Comparison of ENCODE assay signal across 35 cellular contexts in genomic region chr20:23596856-23597255, GRCh38. TPM values are rescaled to one million over a fixed set of nuclear protein-coding genes. Genes with fewer than 3 reads are reported as not detected.
A peak's percentile ranks its signal among the peaks of the same experiment; 100 is the strongest.
DNase-seq lines count a peak whose midpoint lies in the region; ATAC-seq and TF ChIP-seq lines count a peak whose summit lies in the region.
"Had no signal": no experiment of that assay in that cellular context is flagged by ENCODE, and none has a peak within 500 bp of the region (broad histone marks: within the 10 kb centered on the region; RNA-seq: fewer than 3 reads in every experiment).

No MANE protein-coding gene starts in this region.

- TF ChIP-seq CTCF in NB4 (IDR thresholded peaks at IDR 0.05; ENCODE audit: low read depth, low read length), result no peak
- no peak for TF ChIP-seq CTCF in esophagus squamous epithelium (IDR thresholded peaks at IDR 0.05)

- H3K4me3 ChIP-seq in NB4 (ENCODE audit: low read depth, low read length) (no peak overlapping the region), adipocyte (ENCODE audit: low read length) (no peak overlapping the region), esophagus squamous epithelium (no peak overlapping the region)
- H3K4me3 ChIP-seq: coronary artery, heart left ventricle, MG63, PC-9, prostate gland had no signal

- H3K27me3 ChIP-seq in adipocyte (replicated peaks; ENCODE audit: control insufficient read depth, insufficient read depth, low read length) (no peaks in the 10 kb centered on the region), esophagus squamous epithelium (no peaks in the 10 kb centered on the region)
- H3K27me3 ChIP-seq: heart left ventricle, MG63 had no signal

- H3K27ac Mint-ChIP-seq in stimulated activated memory B cell treated with anti-CD40 and anti-IgM and Interleukin-4, amounts not matched to agents 10 μg/mL and 1 μg/mL and 100 μg/mL, for 72 hours, result no peak overlapping the region
- H3K27ac Mint-ChIP-seq: activated CD8-positive, alpha-beta T cell treated with anti-CD3 and anti-CD28 coated beads, Interleukin-2, amount 10 ng/mL, durations not matched to agents 7 days and 5 days; activated T-helper 2 cell treated with anti-CD3 and anti-CD28 coated beads, Interferon-gamma antibody, Interleukin-2, Interleukin-4, amounts not matched to agents 10 μg/mL and 5 μg/mL and 100 μg/mL, durations not matched to agents 14 hours and 24 hours and 36 hours; mesothelial cell of epicardium; naive B cell; stimulated activated naive B cell treated with anti-CD40 and anti-IgM and Interleukin-4, amounts not matched to agents 10 μg/mL and 1 μg/mL and 100 μg/mL, for 72 hours had no signal

- H3K9me3 Mint-ChIP-seq in stimulated activated memory B cell treated with anti-CD40 and anti-IgM and Interleukin-4, amounts not matched to agents 10 μg/mL and 1 μg/mL and 100 μg/mL, for 72 hours, result no peaks in the 10 kb centered on the region
- H3K9me3 Mint-ChIP-seq: activated T-helper 2 cell treated with anti-CD3 and anti-CD28 coated beads, Interferon-gamma antibody, Interleukin-2, Interleukin-4, amounts not matched to agents 10 μg/mL and 5 μg/mL and 100 μg/mL, durations not matched to agents 14 hours and 24 hours and 36 hours; mesothelial cell of epicardium; naive B cell; stimulated activated naive B cell treated with anti-CD40 and anti-IgM and Interleukin-4, amounts not matched to agents 10 μg/mL and 1 μg/mL and 100 μg/mL, for 72 hours had no signal

- H3K4me1 Mint-ChIP-seq in stimulated activated memory B cell treated with anti-CD40 and anti-IgM and Interleukin-4, amounts not matched to agents 10 μg/mL and 1 μg/mL and 100 μg/mL, for 72 hours, result no peaks in the 10 kb centered on the region
- H3K4me1 Mint-ChIP-seq: mesothelial cell of epicardium; naive B cell; stimulated activated naive B cell treated with anti-CD40 and anti-IgM and Interleukin-4, amounts not matched to agents 10 μg/mL and 1 μg/mL and 100 μg/mL, for 72 hours had no signal

- intact Hi-C loops in esophagus squamous epithelium (cut with DNase I), result no loop called here

- no peak for ATAC-seq in stimulated activated memory B cell treated with anti-CD40 and anti-IgM and Interleukin-4, amounts not matched to agents 10 μg/mL and 1 μg/mL and 100 μg/mL, for 72 hours
- ATAC-seq: activated CD8-positive, alpha-beta T cell treated with anti-CD3 and anti-CD28 coated beads, Interleukin-2, amount 10 ng/mL, durations not matched to agents 7 days and 5 days; heart left ventricle; stimulated activated naive B cell treated with anti-CD40 and anti-IgM and Interleukin-4, amounts not matched to agents 10 μg/mL and 1 μg/mL and 100 μg/mL, for 72 hours had no signal

- H3K9me3 ChIP-seq in adipocyte (ENCODE audit: control insufficient read depth, low read length) (no peaks in the 10 kb centered on the region), esophagus squamous epithelium (no peaks in the 10 kb centered on the region)
- H3K9me3 ChIP-seq: Caco-2, heart left ventricle, MG63, prostate gland had no signal

- no peak overlapping the region for H3K9ac ChIP-seq in adipocyte (ENCODE audit: low read length)

- H3K36me3 Mint-ChIP-seq in stimulated activated memory B cell treated with anti-CD40 and anti-IgM and Interleukin-4, amounts not matched to agents 10 μg/mL and 1 μg/mL and 100 μg/mL, for 72 hours, result no peaks in the 10 kb centered on the region
- H3K36me3 Mint-ChIP-seq: mesothelial cell of epicardium; naive B cell; stimulated activated naive B cell treated with anti-CD40 and anti-IgM and Interleukin-4, amounts not matched to agents 10 μg/mL and 1 μg/mL and 100 μg/mL, for 72 hours had no signal

- peak; percentile 5 to 11 for DNase-seq in AML-193 (lab: John Stamatoyannopoulos, UW)
- DNase-seq in NB4 (ENCODE audit: low read depth), result peak; percentile 74
- DNase-seq in adipocyte (ENCODE audit: low read depth), result peak; percentile 12
- peak; percentile 31 for DNase-seq in foreskin melanocyte
- no peak for DNase-seq in esophagus squamous epithelium (lab: John Stamatoyannopoulos, UW)
- DNase-seq in NCI-H524 treated with DMSO at 0.1 percent for 48 hours (lab: John Stamatoyannopoulos, UW), result no peak
- no peak for DNase-seq in cortex of kidney (lab: John Stamatoyannopoulos, UW)
- DNase-seq: activated CD8-positive, alpha-beta T cell treated with anti-CD3 and anti-CD28 coated beads, Interleukin-2, amount 10 ng/mL, durations not matched to agents 7 days and 5 days; activated naive CD4-positive, alpha-beta T cell treated with anti-CD3 and anti-CD28 coated beads, Interleukin-2, amount 50 U/mL, for 16 hours; Caco-2; effector memory CD4-positive, alpha-beta T cell; foreskin fibroblast; heart left ventricle; kidney; MG63; naive B cell; NCI-H146; NCI-H2107; NCI-H446; Right ventricle myocardium superior; stimulated activated CD4-positive, alpha-beta T cell treated with anti-CD3 and anti-CD28 coated beads, Interleukin-15, amount 100 ng/mL, for 24 hours; stimulated activated naive B cell treated with anti-CD40 and anti-IgM and Interleukin-4, amounts not matched to agents 10 μg/mL and 1 μg/mL and 100 μg/mL, for 72 hours; substantia nigra; trophoblast cell had no signal

- H3K4me3 Mint-ChIP-seq in stimulated activated memory B cell treated with anti-CD40 and anti-IgM and Interleukin-4, amounts not matched to agents 10 μg/mL and 1 μg/mL and 100 μg/mL, for 72 hours, result no peak overlapping the region
- H3K4me3 Mint-ChIP-seq: activated CD8-positive, alpha-beta T cell treated with anti-CD3 and anti-CD28 coated beads, Interleukin-2, amount 10 ng/mL, durations not matched to agents 7 days and 5 days; mesothelial cell of epicardium; naive B cell; stimulated activated naive B cell treated with anti-CD40 and anti-IgM and Interleukin-4, amounts not matched to agents 10 μg/mL and 1 μg/mL and 100 μg/mL, for 72 hours had no signal

- H3K27ac ChIP-seq in esophagus squamous epithelium, result no peak overlapping the region
- H3K27ac ChIP-seq: C4-2B, coronary artery, epithelial cell of prostate, heart left ventricle, PC-9, prostate gland had no signal

- H3K4me1 ChIP-seq in adipocyte (ENCODE audit: control insufficient read depth, insufficient read depth, low read length) (peaks cover 4% of the 10 kb centered on the region), esophagus squamous epithelium (no peaks in the 10 kb centered on the region)
- H3K4me1 ChIP-seq: Caco-2, heart left ventricle, prostate gland had no signal

- TF ChIP-seq POLR2A in NB4 (IDR thresholded peaks at IDR 0.05; ENCODE audit: extremely low read depth, insufficient read length) (no peak), esophagus squamous epithelium (IDR thresholded peaks at IDR 0.05) (no peak)

- WGBS in esophagus squamous epithelium, 2 donors, result 10% methylated on average over 1 of the region's 1 CpG

- H3K27me3 Mint-ChIP-seq in stimulated activated memory B cell treated with anti-CD40 and anti-IgM and Interleukin-4, amounts not matched to agents 10 μg/mL and 1 μg/mL and 100 μg/mL, for 72 hours, result no peaks in the 10 kb centered on the region

- no peaks in the 10 kb centered on the region for H3K36me3 ChIP-seq in adipocyte (ENCODE audit: control insufficient read depth, insufficient read depth, low read length, severe bottlenecking)
- H3K36me3 ChIP-seq in esophagus squamous epithelium, result no peaks in the 10 kb centered on the region
- H3K36me3 ChIP-seq: heart left ventricle, MG63, prostate gland had no signal

RNA-seq across cellular contexts. Expression of gene CST9, which starts 8.9 kb away (rescaled TPM):
- total RNA-seq in esophagus squamous epithelium, result not detected
- total RNA-seq: activated CD8-positive, alpha-beta T cell treated with anti-CD3 and anti-CD28 coated beads, Interleukin-2, amount 10 ng/mL, durations not matched to agents 7 days and 5 days; activated T-helper 2 cell treated with anti-CD3 and anti-CD28 coated beads, Interferon-gamma antibody, Interleukin-2, Interleukin-4, amounts not matched to agents 10 μg/mL and 5 μg/mL and 100 μg/mL, durations not matched to agents 14 hours and 24 hours and 36 hours; Caco-2; cardiac septum; heart left ventricle; HT-29; kidney; lower leg skin; mesothelial cell of epicardium; PC-9; prostate gland; Right ventricle myocardium superior had no signal

RNA-seq across cellular contexts. Expression of gene CST9L, which starts 28.6 kb away (rescaled TPM):
- total RNA-seq in esophagus squamous epithelium, result not detected
- total RNA-seq: activated CD8-positive, alpha-beta T cell treated with anti-CD3 and anti-CD28 coated beads, Interleukin-2, amount 10 ng/mL, durations not matched to agents 7 days and 5 days; activated T-helper 2 cell treated with anti-CD3 and anti-CD28 coated beads, Interferon-gamma antibody, Interleukin-2, Interleukin-4, amounts not matched to agents 10 μg/mL and 5 μg/mL and 100 μg/mL, durations not matched to agents 14 hours and 24 hours and 36 hours; Caco-2; cardiac septum; heart left ventricle; HT-29; kidney; lower leg skin; mesothelial cell of epicardium; PC-9; Right ventricle myocardium superior had no signal

RNA-seq across cellular contexts. Expression of gene CST3, which starts 40.9 kb away (rescaled TPM):
- 100 to 1,000 TPM; 323 to 899 (median 600) TPM for total RNA-seq in esophagus squamous epithelium

Comparison
In these comparisons a context has a peak if more than half of its experiments do, and no peak if none do; other contexts are left out.
1. DNase-seq: peak in AML-193 (2 of 2), NB4 (single experiment), adipocyte (single experiment) and foreskin melanocyte (single experiment); none in esophagus squamous epithelium (single experiment), NCI-H524 treated with DMSO at 0.1 percent for 48 hours (single experiment) and cortex of kidney (single experiment).